2 cellular contexts compared by ENCODE assay signal in genomic region chr2:100015849-100016248, GRCh38.
TF ChIP-seq lines count a peak whose summit lies in the region.

No MANE protein-coding gene starts in this region.

TF ChIP-seq in HepG2, 621 proteins besides CTCF, POLR2A, EP300 and RAD21:
- TF ChIP-seq CREB1 (IDR thresholded peaks at IDR 0.05): peak; percentile 79; the same call in 1 of the 2 replicates
- TF ChIP-seq CREB1 (CRISPR knock-in tag; IDR thresholded peaks at IDR 0.05): no peak
- no peak for TF ChIP-seq ZBTB2 (CRISPR knock-in tag; IDR thresholded peaks at IDR 0.05; ENCODE audit: low read depth)
- TF ChIP-seq ETS1 (CRISPR knock-in tag; IDR thresholded peaks at IDR 0.05): no peak
- TF ChIP-seq CEBPB (IDR thresholded peaks at IDR 0.05; ENCODE audit: borderline replicate concordance, low read depth, low read length): no peak

TF ChIP-seq in IMR-90, 13 proteins besides CTCF, POLR2A, EP300 and RAD21:
- TF ChIP-seq USF2 (IDR thresholded peaks at IDR 0.05; ENCODE audit: low read depth, low read length) (no peak), RCOR1 (IDR thresholded peaks at IDR 0.05; ENCODE audit: insufficient replicate concordance, low read length) (no peak), ELK1 (IDR thresholded peaks at IDR 0.05; ENCODE audit: borderline replicate concordance, low read depth, low read length) (no peak), FOS (IDR thresholded peaks at IDR 0.05; ENCODE audit: low read depth, low read length) (no peak), RFX5 (IDR thresholded peaks at IDR 0.05; ENCODE audit: low read depth, low read length) (no peak), SMC3 (IDR thresholded peaks at IDR 0.05; ENCODE audit: low read depth, low read length) (no peak), CEBPB (IDR thresholded peaks at IDR 0.05; ENCODE audit: low read depth, low read length) (no peak), CHD1 (IDR thresholded peaks at IDR 0.05; ENCODE audit: low read depth, low read length) (no peak), BHLHE40 (IDR thresholded peaks at IDR 0.05; ENCODE audit: low read depth, low read length) (no peak), MAFK (IDR thresholded peaks at IDR 0.05; ENCODE audit: low read depth, low read length) (no peak), NFE2L2 (IDR thresholded peaks at IDR 0.05; ENCODE audit: low read depth, low read length) (no peak), MXI1 (IDR thresholded peaks at IDR 0.05; ENCODE audit: borderline replicate concordance, low read depth, low read length) (no peak), MAZ (IDR thresholded peaks at IDR 0.05; ENCODE audit: borderline replicate concordance, low read depth, low read length) (no peak)
